In the genomic region with DNA sequence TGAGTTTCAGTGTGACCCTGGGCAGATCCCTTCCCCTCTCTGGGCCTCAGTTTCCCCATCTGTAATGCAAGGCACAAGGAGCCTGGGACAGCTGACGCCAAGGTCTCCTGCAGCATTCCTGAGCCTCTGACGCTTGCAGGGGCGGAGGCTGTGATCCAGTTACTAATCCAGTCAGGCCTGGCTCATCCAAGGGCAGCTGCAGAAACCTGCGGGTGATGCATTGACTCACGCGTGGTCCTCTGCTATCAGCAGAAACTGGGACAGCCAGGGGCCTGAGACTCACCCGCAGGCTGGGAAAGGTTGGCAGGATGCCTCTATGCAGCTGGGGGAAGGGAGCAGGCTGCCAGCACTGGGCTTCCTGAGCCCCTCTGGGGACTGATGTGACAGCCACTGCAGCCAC, we compare ENCODE assay signal across 11 cellular contexts.
A peak's percentile ranks its signal among the peaks of the same experiment; 100 is the strongest.
DNase-seq lines count a peak whose midpoint lies in the region; ATAC-seq, FAIRE-seq and TF ChIP-seq lines count a peak whose summit lies in the region.
"Had no signal": no experiment of that assay in that cellular context is flagged by ENCODE, and none has a peak within 500 bp of the region (broad histone marks: within the 10 kb centered on the region; RNA-seq: fewer than 3 reads in every experiment).

No MANE protein-coding gene starts in this region.

- DNase-seq in Calu3 (peak; percentile 44), SJCRH30 (peak; percentile 79 to 82), frontal cortex (ENCODE audit: low spot score in 2 of 2) (peak; percentile 26 to 68), pancreas (peak in 4 of 6 donors; percentile 33 to 48 (median 44)), T-helper 1 cell (no peak), D341Med (ENCODE audit: low spot score) (no peak)
- DNase-seq in activated CD8-positive, alpha-beta T cell treated with anti-CD3 and anti-CD28 coated beads, Interleukin-2, amount 10 ng/mL, durations not matched to agents 7 days and 5 days: no peak
- DNase-seq: NCI-H774; stimulated activated CD8-positive, alpha-beta memory T cell treated with anti-CD3 and anti-CD28 coated beads, Interleukin-4, amount 100 ng/mL, for 48 hours had no signal

- BruUV-seq in Calu3 (replicated peaks; lab: Mats Ljungman, UMichigan): no TSS peak

- no peak overlapping the region for H3K27ac Mint-ChIP-seq in Calu3 (ENCODE audit: unreplicated experiment)
- no peak overlapping the region for H3K27ac Mint-ChIP-seq in activated CD8-positive, alpha-beta T cell treated with anti-CD3 and anti-CD28 coated beads, Interleukin-2, amount 10 ng/mL, durations not matched to agents 7 days and 5 days
- H3K27ac Mint-ChIP-seq: memory B cell had no signal

- peaks cover 17% of the 10 kb centered on the region for H3K27me3 Mint-ChIP-seq in Calu3 (ENCODE audit: unreplicated experiment)
- peaks cover 2% of the 10 kb centered on the region for H3K27me3 Mint-ChIP-seq in activated CD8-positive, alpha-beta T cell treated with anti-CD3 and anti-CD28 coated beads, Interleukin-2, amount 10 ng/mL, durations not matched to agents 7 days and 5 days (ENCODE audit: low read depth)

- ATAC-seq in pancreas (peak; percentile 35 to 65 (median 58)), HG02642 (IDR thresholded peaks at IDR 0.05; ENCODE audit: poor library complexity, unreplicated experiment) (no peak)
- ATAC-seq in activated CD8-positive, alpha-beta T cell treated with anti-CD3 and anti-CD28 coated beads, Interleukin-2, amount 10 ng/mL, durations not matched to agents 7 days and 5 days: no peak

- H3K4me3 ChIP-seq in SJCRH30: no peak overlapping the region
- H3K4me3 ChIP-seq in pancreas: no peak overlapping the region

- peaks cover 4% of the 10 kb centered on the region for H3K36me3 Mint-ChIP-seq in Calu3 (ENCODE audit: insufficient read depth, unreplicated experiment)
- no peaks in the 10 kb centered on the region for H3K36me3 Mint-ChIP-seq in activated CD8-positive, alpha-beta T cell treated with anti-CD3 and anti-CD28 coated beads, Interleukin-2, amount 10 ng/mL, durations not matched to agents 7 days and 5 days (ENCODE audit: low read depth)
- H3K36me3 Mint-ChIP-seq: memory B cell had no signal

- H3K9me3 ChIP-seq in SJCRH30 (replicated peaks): no peaks in the 10 kb centered on the region
- no peaks in the 10 kb centered on the region for H3K9me3 ChIP-seq in pancreas

- 18 to 21% methylated on average over 7 of the region's 7 CpGs for WGBS in pancreas, 2 donors

- H3K36me3 ChIP-seq in SJCRH30 (no peaks in the 10 kb centered on the region), pancreas (no peaks in the 10 kb centered on the region)

- peaks cover 21% of the 10 kb centered on the region for H3K4me1 ChIP-seq in SJCRH30
- H3K4me1 ChIP-seq in pancreas: no peaks in the 10 kb centered on the region

- FAIRE-seq in frontal cortex (lab: Jason Lieb, UNC): no peak
- FAIRE-seq in pancreas (lab: Jason Lieb, UNC): no peak

- no peaks in the 10 kb centered on the region for H3K9me3 Mint-ChIP-seq in Calu3 (ENCODE audit: low read depth, unreplicated experiment)
- H3K9me3 Mint-ChIP-seq in activated CD8-positive, alpha-beta T cell treated with anti-CD3 and anti-CD28 coated beads, Interleukin-2, amount 10 ng/mL, durations not matched to agents 7 days and 5 days (ENCODE audit: insufficient read depth): no peaks in the 10 kb centered on the region
- H3K9me3 Mint-ChIP-seq: memory B cell had no signal

- TF ChIP-seq CTCF in Calu3 (IDR thresholded peaks at IDR 0.05; ENCODE audit: unreplicated experiment) (no peak), pancreas (IDR thresholded peaks at IDR 0.05) (no peak)

- no peaks in the 10 kb centered on the region for H3K27me3 ChIP-seq in SJCRH30
- H3K27me3 ChIP-seq in pancreas: no peaks in the 10 kb centered on the region

- POLR2A ChIA-PET in activated CD8-positive, alpha-beta T cell treated with anti-CD3 and anti-CD28 coated beads, Interleukin-2, amount 10 ng/mL, durations not matched to agents 7 days and 5 days (lab: Charles Lee): no interaction called here

- CTCF ChIA-PET in Calu3 (lab: Charles Lee): no interaction called here
- CTCF ChIA-PET in activated CD8-positive, alpha-beta T cell treated with anti-CD3 and anti-CD28 coated beads, Interleukin-2, amount 10 ng/mL, durations not matched to agents 7 days and 5 days (lab: Charles Lee): no interaction called here

- intact Hi-C loops in Calu3 (cut with micrococcal nuclease; ENCODE audit: unreplicated experiment): no loop called here
- intact Hi-C loops in pancreas (cut with DNase I): no loop called here

- H3K4me3 Mint-ChIP-seq in Calu3 (ENCODE audit: low read depth, unreplicated experiment): no peak overlapping the region
- no peak overlapping the region for H3K4me3 Mint-ChIP-seq in activated CD8-positive, alpha-beta T cell treated with anti-CD3 and anti-CD28 coated beads, Interleukin-2, amount 10 ng/mL, durations not matched to agents 7 days and 5 days
- H3K4me3 Mint-ChIP-seq: memory B cell had no signal

- peaks cover 13% of the 10 kb centered on the region for H3K4me1 Mint-ChIP-seq in Calu3 (ENCODE audit: low read depth, unreplicated experiment)
- H3K4me1 Mint-ChIP-seq in activated CD8-positive, alpha-beta T cell treated with anti-CD3 and anti-CD28 coated beads, Interleukin-2, amount 10 ng/mL, durations not matched to agents 7 days and 5 days (ENCODE audit: low read depth): no peaks in the 10 kb centered on the region

- H3K27ac ChIP-seq in SJCRH30 (no peak overlapping the region), pancreas (peak overlapping the region in 2 of 4 donors; percentile 25 to 86)

Comparison
In these comparisons a context has a peak if more than half of its experiments do, and no peak if none do; other contexts are left out.
1. DNase-seq: peak in Calu3 (single experiment), SJCRH30 (2 of 2), frontal cortex (2 of 2) and pancreas (4 of 6); none in T-helper 1 cell (0 of 5), activated CD8-positive, alpha-beta T cell treated with anti-CD3 and anti-CD28 coated beads, Interleukin-2, amount 10 ng/mL, durations not matched to agents 7 days and 5 days (single experiment) and D341Med (single experiment).
2. ATAC-seq: peak in pancreas (4 of 4); none in activated CD8-positive, alpha-beta T cell treated with anti-CD3 and anti-CD28 coated beads, Interleukin-2, amount 10 ng/mL, durations not matched to agents 7 days and 5 days (single experiment) and HG02642 (single experiment).